In genomic region chr14:36373982-36374673, GRCh38 we compare ENCODE assay signal across 8 cellular contexts. TPM values are rescaled to one million over a fixed set of nuclear protein-coding genes. Genes with fewer than 3 reads are reported as not detected.
A peak's percentile ranks its signal among the peaks of the same experiment; 100 is the strongest.
DNase-seq lines count a peak whose midpoint lies in the region; ATAC-seq, FAIRE-seq and TF ChIP-seq lines count a peak whose summit lies in the region.

No MANE protein-coding gene starts in this region.

- no peaks in the 10 kb centered on the region for H3K27me3 ChIP-seq in bronchial epithelial cell (ENCODE audit: control insufficient read depth, insufficient read depth, low read length)

- TF ChIP-seq CTCF in WI38 (IDR thresholded peaks at IDR 0.05; ENCODE audit: low read depth, low read length) (peak; percentile 87), bronchial epithelial cell (IDR thresholded peaks at IDR 0.05; ENCODE audit: insufficient read depth, low read length, severe bottlenecking) (peak; percentile 94)

- peak; percentile 84 for DNase-seq in AG20443 (ENCODE audit: low spot score)
- peak; percentile 80 for DNase-seq in NCI-H2171 (lab: John Stamatoyannopoulos, UW)
- DNase-seq in bronchial epithelial cell (ENCODE audit: low read depth), result peak; percentile 83
- peak; percentile 58 to 87 for DNase-seq in left colon
- peak; percentile 69 to 72 for DNase-seq in stimulated activated CD4-positive, alpha-beta T cell treated with anti-CD3 and anti-CD28 coated beads, Interleukin-4, amount 100 ng/mL, for 4 hours

- peak; percentile 90 for FAIRE-seq in bronchial epithelial cell (lab: Jason Lieb, UNC)

- intact Hi-C loops in left colon (cut with DNase I, micrococcal nuclease), result loop anchor here in 1 of 2 donors (10.0 kb wide), 1 partner anchor 169 kb away; no protein-coding TSS in a partner anchor

- H3K4me3 ChIP-seq in WI38 (ENCODE audit: low read depth, low read length) (no peak overlapping the region), bronchial epithelial cell (ENCODE audit: low read depth, low read length) (no peak overlapping the region)

- no peaks in the 10 kb centered on the region for H3K36me3 ChIP-seq in bronchial epithelial cell (ENCODE audit: control insufficient read depth, insufficient read depth, low read length)

- ATAC-seq in GM18870 (IDR thresholded peaks at IDR 0.05; ENCODE audit: unreplicated experiment) (peak; percentile 91), HG03103 (IDR thresholded peaks at IDR 0.05; ENCODE audit: low read depth, unreplicated experiment) (peak; percentile 96), left colon (peak; percentile 99)

RNA-seq across cellular contexts. Expression of gene MBIP, which starts 53.7 kb away (rescaled TPM):
- total RNA-seq in bronchial epithelial cell (5.8 and 6.8 TPM in 2 replicates), left colon (10 to 100 TPM; 14.4 to 21.2 TPM)
